9 cellular contexts compared by ENCODE assay signal in the genomic region with DNA sequence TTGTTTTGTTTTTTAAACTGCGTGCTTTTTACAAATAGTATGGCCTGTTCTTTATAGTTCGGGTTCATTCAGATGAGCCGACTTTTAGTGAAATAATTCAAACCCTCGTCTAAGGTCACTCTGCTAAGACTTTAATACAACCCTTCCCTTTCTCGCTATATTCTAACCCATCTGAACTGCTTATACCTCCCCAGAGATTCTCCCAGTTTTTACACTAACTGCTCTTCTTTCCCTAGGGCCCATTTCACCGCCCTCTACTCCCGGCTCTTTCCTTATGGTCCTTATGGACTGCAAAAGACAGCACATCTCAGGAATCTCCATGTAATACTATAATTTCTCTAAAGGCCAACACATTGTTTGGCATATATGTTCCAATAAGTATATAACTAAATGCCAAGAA. TPM values are rescaled to one million over a fixed set of nuclear protein-coding genes. Genes with fewer than 3 reads are reported as not detected.
A peak's percentile ranks its signal among the peaks of the same experiment; 100 is the strongest.
DNase-seq lines count a peak whose midpoint lies in the region; ATAC-seq and TF ChIP-seq lines count a peak whose summit lies in the region.
"Had no signal": no experiment of that assay in that cellular context is flagged by ENCODE, and none has a peak within 500 bp of the region (broad histone marks: within the 10 kb centered on the region; RNA-seq: fewer than 3 reads in every experiment).

No MANE protein-coding gene starts in this region.

- peaks cover 69% of the 10 kb centered on the region for H3K79me2 ChIP-seq in SU-DHL-6 (ENCODE audit: insufficient read depth, low read length)

- H3K36me3 ChIP-seq in SU-DHL-6 (ENCODE audit: low read length) (peaks cover 25% of the 10 kb centered on the region; the same call in 1 of the 2 replicates), gastrocnemius medialis (no peaks in the 10 kb centered on the region)

- no peak for DNase-seq in T-helper 1 cell
- no peak for DNase-seq in fibroblast of pulmonary artery (ENCODE audit: low read depth)
- DNase-seq in gastrocnemius medialis: no peak
- DNase-seq in ACHN: no peak
- DNase-seq: activated CD4-positive, alpha-beta T cell treated with anti-CD3 and anti-CD28 coated beads, Interleukin-2, amount 50 U/mL, for 1 hour had no signal

- H3K9me3 ChIP-seq in SU-DHL-6 (ENCODE audit: insufficient read depth, low read length) (no peaks in the 10 kb centered on the region), gastrocnemius medialis (no peaks in the 10 kb centered on the region)

- no peak overlapping the region for H3K9ac ChIP-seq in SU-DHL-6 (ENCODE audit: low read length)

- H3K36me3 Mint-ChIP-seq in T-helper 1 cell treated with Interleukin-12 subunit alpha and Interleukin-12 subunit beta and Interleukin-4 antibody, amounts not matched to agents 30 μg/mL and 1 μg/mL, for 36 hours (ENCODE audit: low read depth): peaks cover 23% of the 10 kb centered on the region

- peak overlapping the region; percentile 89 for H3K4me2 ChIP-seq in SU-DHL-6 (ENCODE audit: low read depth, low read length, poor library complexity, severe bottlenecking)

- H4K20me1 ChIP-seq in SU-DHL-6 (ENCODE audit: low read depth, low read length): peaks cover 49% of the 10 kb centered on the region

- H3K4me1 Mint-ChIP-seq in T-helper 1 cell treated with Interleukin-12 subunit alpha and Interleukin-12 subunit beta and Interleukin-4 antibody, amounts not matched to agents 30 μg/mL and 1 μg/mL, for 36 hours (ENCODE audit: low read depth): peaks cover 32% of the 10 kb centered on the region

- H3K27ac Mint-ChIP-seq in T-helper 1 cell treated with Interleukin-12 subunit alpha and Interleukin-12 subunit beta and Interleukin-4 antibody, amounts not matched to agents 30 μg/mL and 1 μg/mL, for 36 hours: no peak overlapping the region

- H3K4me1 ChIP-seq in gastrocnemius medialis: peaks cover 17 to 31% of the 10 kb centered on the region in 2 donors

- TF ChIP-seq CTCF in SU-DHL-6 (IDR thresholded peaks at IDR 0.05; ENCODE audit: insufficient read depth, low read length, poor library complexity, severe bottlenecking) (no peak), fibroblast of pulmonary artery (IDR thresholded peaks at IDR 0.05; ENCODE audit: low read length, missing control alignments) (no peak), gastrocnemius medialis (IDR thresholded peaks at IDR 0.05 in 4 of 5, conservative IDR thresholded peaks at IDR 0.05 in 1 of 5) (no peak)

- H2AFZ ChIP-seq in SU-DHL-6 (ENCODE audit: low read depth, low read length, severe bottlenecking): no peak overlapping the region

- H3K27me3 ChIP-seq in SU-DHL-6 (ENCODE audit: low read length) (no peaks in the 10 kb centered on the region), gastrocnemius medialis (no peaks in the 10 kb centered on the region)

- H3K4me3 Mint-ChIP-seq in T-helper 1 cell treated with Interleukin-12 subunit alpha and Interleukin-12 subunit beta and Interleukin-4 antibody, amounts not matched to agents 30 μg/mL and 1 μg/mL, for 36 hours: peak overlapping the region; percentile 70

- no peaks in the 10 kb centered on the region for H3K9me3 Mint-ChIP-seq in T-helper 1 cell treated with Interleukin-12 subunit alpha and Interleukin-12 subunit beta and Interleukin-4 antibody, amounts not matched to agents 30 μg/mL and 1 μg/mL, for 36 hours

- intact Hi-C loops in gastrocnemius medialis (cut with DNase I; ENCODE audit: low total_unique reads): loop anchor here (5.0 kb wide), 1 partner anchor 34 kb away; no protein-coding TSS in a partner anchor

- H3F3A ChIP-seq in SU-DHL-6 (ENCODE audit: insufficient read depth): peaks cover 21% of the 10 kb centered on the region

- H3K9me2 ChIP-seq in SU-DHL-6 (replicated peaks; ENCODE audit: insufficient read depth, low read length): no peaks in the 10 kb centered on the region

- no peak overlapping the region for H3K4me3 ChIP-seq in SU-DHL-6 (ENCODE audit: insufficient read depth, low read length, poor library complexity, severe bottlenecking)
- H3K4me3 ChIP-seq in fibroblast of pulmonary artery (replicated peaks; ENCODE audit: low read depth, low read length): peak overlapping the region; percentile 99
- no peak overlapping the region for H3K4me3 ChIP-seq in gastrocnemius medialis

- TF ChIP-seq POLR2A in gastrocnemius medialis (IDR thresholded peaks at IDR 0.05): no peak

- ATAC-seq in gastrocnemius medialis (no peak), HG02885 (IDR thresholded peaks at IDR 0.05; ENCODE audit: poor library complexity, unreplicated experiment) (no peak), HG03280 (IDR thresholded peaks at IDR 0.05; ENCODE audit: unreplicated experiment) (no peak)

- H3K27ac ChIP-seq in SU-DHL-6 (ENCODE audit: low read depth, low read length) (no peak overlapping the region), gastrocnemius medialis (peak overlapping the region; percentile 98 to 100 (median 99))

- H3K27me3 Mint-ChIP-seq in T-helper 1 cell treated with Interleukin-12 subunit alpha and Interleukin-12 subunit beta and Interleukin-4 antibody, amounts not matched to agents 30 μg/mL and 1 μg/mL, for 36 hours (ENCODE audit: low read depth): no peaks in the 10 kb centered on the region

- in situ Hi-C loops in gastrocnemius medialis (cut with MboI; ENCODE audit: low sequenced_read_pairs in 4 of 4): no loop called here
- in situ Hi-C loops in ACHN (cut with HindIII; ENCODE audit: low pct_ligation_motif_present, low pct_unique_long_range_greater_than_20kb, low sequenced_read_pairs): no loop called here

RNA-seq across cellular contexts. Expression of a gene that starts 2.1 kb away (rescaled TPM):
- 10 to 100 TPM; 49.9 to 91.4 (median 68.0) TPM for total RNA-seq in gastrocnemius medialis

RNA-seq across cellular contexts. Expression of a gene that starts 26.5 kb away (rescaled TPM):
- 10 to 100 TPM in 3 of 4 donors, 1 to 10 TPM in 1; 9.7 to 19.3 (median 14.3) TPM for total RNA-seq in gastrocnemius medialis

RNA-seq across cellular contexts. Expression of a gene that starts 26.6 kb away (rescaled TPM):
- 1 to 10 TPM in 2 of 4 donors, under 1 TPM in 2; 0.72 to 1.2 (median 1.0) TPM for total RNA-seq in gastrocnemius medialis
